ENCODE assay signal across 20 cellular contexts in genomic region chr6:142047934-142048592, GRCh38.
"Had no signal": no experiment of that assay in that cellular context is flagged by ENCODE, and none has a peak within 500 bp of the region (broad histone marks: within the 10 kb centered on the region; RNA-seq: fewer than 3 reads in every experiment).

No MANE protein-coding gene starts in this region.

- H3K4me3 Mint-ChIP-seq: activated B cell treated with CpG ODN at 0.5 μM for 24 hours; activated CD4-positive, alpha-beta T cell treated with anti-CD3 and anti-CD28 coated beads for 36 hours; activated naive CD8-positive, alpha-beta T cell treated with anti-CD3 and anti-CD28 coated beads for 36 hours; activated T-cell treated with anti-CD3 and anti-CD28 coated beads, Interleukin-2, amount 50 U/mL, for 4 hours; natural killer cell had no signal

- FAIRE-seq: endometrium had no signal

- H3K4me1 Mint-ChIP-seq: activated B cell treated with CpG ODN at 0.5 μM for 24 hours; activated CD4-positive, alpha-beta T cell treated with anti-CD3 and anti-CD28 coated beads for 36 hours; activated naive CD8-positive, alpha-beta T cell treated with anti-CD3 and anti-CD28 coated beads for 36 hours; natural killer cell had no signal

- H3K27ac Mint-ChIP-seq: activated B cell treated with CpG ODN at 0.5 μM for 24 hours; activated CD4-positive, alpha-beta T cell treated with anti-CD3 and anti-CD28 coated beads for 36 hours; activated naive CD8-positive, alpha-beta T cell treated with anti-CD3 and anti-CD28 coated beads for 36 hours; natural killer cell had no signal

- ATAC-seq: activated CD4-positive, alpha-beta T cell treated with anti-CD3 and anti-CD28 coated beads for 36 hours; activated T-cell treated with anti-CD3 and anti-CD28 coated beads, Interleukin-2, amount 50 U/mL, for 4 hours; foreskin keratinocyte; natural killer cell; upper lobe of right lung had no signal

- H3K36me3 Mint-ChIP-seq: activated naive CD8-positive, alpha-beta T cell treated with anti-CD3 and anti-CD28 coated beads for 36 hours had no signal

- DNase-seq: activated B cell treated with CpG ODN at 0.5 μM for 24 hours; activated CD4-positive, alpha-beta T cell treated with anti-CD3 and anti-CD28 coated beads for 36 hours; activated CD4-positive, alpha-beta T cell treated with anti-CD3 and anti-CD28 coated beads, Interleukin-2, amount 50 U/mL, for 48 hours; activated CD8-positive, alpha-beta memory T cell treated with anti-CD3 and anti-CD28 coated beads, Interleukin-2, amount 50 U/mL, for 48 hours; activated naive CD4-positive, alpha-beta T cell treated with Interleukin-2 at 50 U/mL for 16 hours; activated naive CD8-positive, alpha-beta T cell treated with anti-CD3 and anti-CD28 coated beads for 36 hours; activated T-cell treated with anti-CD3 and anti-CD28 coated beads, Interleukin-2, amount 50 U/mL, for 4 hours; amniotic stem cell; effector CD4-positive, alpha-beta T cell; foreskin keratinocyte; kidney glomerular epithelial cell; left ventricle myocardium inferior; natural killer cell; ovary; stimulated activated CD4-positive, alpha-beta T cell treated with anti-CD3 and anti-CD28 coated beads, Interleukin-2, amount 100 ng/mL, for 48 hours; stimulated activated CD8-positive, alpha-beta memory T cell treated with anti-CD3 and anti-CD28 coated beads, Interleukin-4, amount 100 ng/mL, for 48 hours; stimulated activated naive CD4-positive, alpha-beta T cell treated with Interleukin-2 at 50 U/mL for 16 hours; T-helper 9 cell; upper lobe of right lung had no signal
